In the genomic region with DNA sequence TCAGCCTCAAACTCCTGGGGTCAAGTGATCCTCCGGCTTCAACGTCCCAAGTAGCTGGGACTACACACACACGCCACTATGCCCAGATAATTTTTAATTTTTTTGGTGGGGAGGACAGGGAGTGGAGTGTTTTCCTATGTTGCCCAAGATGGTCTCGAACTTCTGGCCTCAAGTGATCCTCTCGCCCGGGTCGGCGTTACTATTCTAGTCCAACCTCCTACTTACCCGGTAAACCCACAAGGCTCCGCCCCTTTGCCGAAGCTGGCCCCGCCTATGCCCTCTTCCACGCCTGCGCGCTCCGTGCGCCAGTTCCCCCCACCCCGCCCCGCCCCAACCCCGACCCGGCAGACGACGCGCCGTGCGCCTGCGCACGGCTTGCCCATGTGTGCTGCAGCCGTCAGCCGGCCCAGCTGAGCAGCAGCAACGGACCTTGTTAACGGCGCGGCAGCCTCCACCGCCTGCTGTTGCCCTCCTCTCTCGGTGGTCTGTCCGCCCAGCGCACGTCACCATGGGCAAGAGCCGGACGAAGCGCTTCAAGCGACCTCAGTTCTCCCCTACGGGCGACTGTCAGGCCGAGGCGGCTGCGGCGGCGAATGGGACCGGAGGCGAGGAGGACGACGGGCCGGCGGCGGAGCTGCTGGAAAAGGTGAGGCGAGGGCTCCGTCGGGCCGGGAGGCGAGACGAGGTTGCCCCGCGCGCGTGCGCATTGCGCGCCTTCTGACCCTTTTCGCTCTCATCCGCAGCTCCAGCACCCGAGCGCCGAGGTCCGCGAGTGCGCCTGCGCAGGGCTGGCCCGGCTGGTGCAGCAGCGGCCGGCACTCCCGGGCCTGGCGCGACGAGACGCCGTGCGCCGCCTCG, we compare ENCODE assay signal across 1 cellular context.
TF ChIP-seq lines count a peak whose summit lies in the region.

A gene with protein sequence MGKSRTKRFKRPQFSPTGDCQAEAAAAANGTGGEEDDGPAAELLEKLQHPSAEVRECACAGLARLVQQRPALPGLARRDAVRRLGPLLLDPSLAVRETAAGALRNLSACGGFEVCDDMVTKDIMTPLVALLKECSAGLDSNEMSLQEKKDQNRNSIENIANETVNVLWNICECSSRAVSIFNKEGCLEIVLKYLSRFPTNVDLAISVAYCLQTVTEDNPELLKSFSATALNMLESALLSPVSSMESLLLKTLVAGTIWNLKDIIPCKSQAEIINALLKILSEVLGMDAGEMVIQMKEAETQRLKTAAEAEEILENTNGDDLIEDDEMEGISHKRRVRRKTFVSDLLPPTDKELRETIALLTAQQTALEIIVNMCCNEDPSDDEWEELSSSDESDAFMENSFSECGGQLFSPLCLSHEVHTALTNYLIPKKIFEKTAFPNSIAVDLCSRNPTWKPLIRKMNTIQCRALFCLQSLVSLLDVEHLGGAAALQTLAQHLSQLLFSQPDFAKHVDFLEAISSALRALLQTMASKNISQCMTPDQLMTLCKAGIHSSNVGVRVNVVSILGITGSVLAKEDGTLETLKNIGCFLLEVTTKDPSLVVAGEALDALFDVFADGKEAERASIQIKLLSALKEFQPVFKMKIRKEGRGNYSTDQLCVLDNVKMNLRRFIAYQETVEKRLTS (plus strand): TSS at position 347 of the 858 bp plus-strand sequence. CDS start 162 bp downstream, at position 509.

TF ChIP-seq in HEK293, 187 proteins besides CTCF, POLR2A, EP300 and RAD21 (continued from another document and continues in another):
- TF ChIP-seq ZBTB44 (tag by site-specific recombination; IDR thresholded peaks at IDR 0.05) = 0 out of 2 replicates have a peak, but pooled peaks have one; percentile 1
- TF ChIP-seq HOXA7 (CRISPR knock-in tag; IDR thresholded peaks at IDR 0.05; ENCODE audit: borderline replicate concordance) = no peak
- TF ChIP-seq BCL11B (tag by site-specific recombination; IDR thresholded peaks at IDR 0.05; ENCODE audit: low read depth) = no peak
- no peak for TF ChIP-seq ZNF18 (tag by site-specific recombination; IDR thresholded peaks at IDR 0.05)
- TF ChIP-seq ZBTB10 (tag by site-specific recombination; IDR thresholded peaks at IDR 0.05) = no peak
- 0 out of 2 replicates have a peak, but pooled peaks have one; percentile 31 for TF ChIP-seq ZXDB (tag by site-specific recombination; IDR thresholded peaks at IDR 0.05)
- TF ChIP-seq ZNF221 (tag by site-specific recombination; IDR thresholded peaks at IDR 0.05; ENCODE audit: borderline replicate concordance) = no peak
- 0 out of 2 replicates have a peak, but pooled peaks have one; percentile 32 for TF ChIP-seq ZNF24 (tag by site-specific recombination; IDR thresholded peaks at IDR 0.05)
- TF ChIP-seq ZNF366 (tag by site-specific recombination; conservative IDR thresholded peaks at IDR 0.05) = no peak
- TF ChIP-seq SCRT2 (tag by site-specific recombination; IDR thresholded peaks at IDR 0.05) = peak; percentile 35; the same call in 1 of the 2 replicates
- TF ChIP-seq FEZF1 (tag by site-specific recombination; IDR thresholded peaks at IDR 0.05) = no peak
- no peak for TF ChIP-seq PRDM10 (tag by site-specific recombination; IDR thresholded peaks at IDR 0.05)
- TF ChIP-seq, protein P1, sequence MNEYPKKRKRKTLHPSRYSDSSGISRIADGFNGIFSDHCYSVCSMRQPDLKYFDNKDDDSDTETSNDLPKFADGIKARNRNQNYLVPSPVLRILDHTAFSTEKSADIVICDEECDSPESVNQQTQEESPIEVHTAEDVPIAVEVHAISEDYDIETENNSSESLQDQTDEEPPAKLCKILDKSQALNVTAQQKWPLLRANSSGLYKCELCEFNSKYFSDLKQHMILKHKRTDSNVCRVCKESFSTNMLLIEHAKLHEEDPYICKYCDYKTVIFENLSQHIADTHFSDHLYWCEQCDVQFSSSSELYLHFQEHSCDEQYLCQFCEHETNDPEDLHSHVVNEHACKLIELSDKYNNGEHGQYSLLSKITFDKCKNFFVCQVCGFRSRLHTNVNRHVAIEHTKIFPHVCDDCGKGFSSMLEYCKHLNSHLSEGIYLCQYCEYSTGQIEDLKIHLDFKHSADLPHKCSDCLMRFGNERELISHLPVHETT (tag by site-specific recombination; IDR thresholded peaks at IDR 0.05) = no peak
- no peak for TF ChIP-seq GLIS1 (tag by site-specific recombination; IDR thresholded peaks at IDR 0.05)
- TF ChIP-seq ZNF560 (tag by site-specific recombination; IDR thresholded peaks at IDR 0.05; ENCODE audit: borderline replicate concordance) = no peak
- TF ChIP-seq ZNF391 (tag by site-specific recombination; IDR thresholded peaks at IDR 0.05; ENCODE audit: borderline replicate concordance, low read depth) = 0 out of 2 replicates have a peak, but pooled peaks have one; percentile 68
- TF ChIP-seq ZNF510 (tag by site-specific recombination; IDR thresholded peaks at IDR 0.05; ENCODE audit: insufficient replicate concordance) = no peak
- TF ChIP-seq ZNF843 (tag by site-specific recombination; IDR thresholded peaks at IDR 0.05) = peak; percentile 68
- TF ChIP-seq ATF2 (tag by site-specific recombination; IDR thresholded peaks at IDR 0.05; ENCODE audit: low read depth) = no peak
- peak; percentile 81 for TF ChIP-seq ZNF76 (tag by site-specific recombination; IDR thresholded peaks at IDR 0.05; ENCODE audit: borderline replicate concordance, low read depth)
- peak; percentile 66 for TF ChIP-seq ZNF600 (tag by site-specific recombination; IDR thresholded peaks at IDR 0.05)
- no peak for TF ChIP-seq GLIS2 (tag by site-specific recombination; IDR thresholded peaks at IDR 0.05)
- TF ChIP-seq MYNN (tag by site-specific recombination; IDR thresholded peaks at IDR 0.05; ENCODE audit: borderline replicate concordance) = no peak
- TF ChIP-seq PATZ1 (tag by site-specific recombination; IDR thresholded peaks at IDR 0.05) = peak; percentile 44; the same call in 1 of the 2 replicates
- TF ChIP-seq ZNF335 (tag by site-specific recombination; conservative IDR thresholded peaks at IDR 0.05) = peak; percentile 91
- TF ChIP-seq ZNF501 (tag by site-specific recombination; IDR thresholded peaks at IDR 0.05) = no peak; the same call in 1 of the 2 replicates
- peak; percentile 62 for TF ChIP-seq ZNF341 (tag by site-specific recombination; IDR thresholded peaks at IDR 0.05; ENCODE audit: low read depth)
- no peak for TF ChIP-seq ZNF112 (tag by site-specific recombination; IDR thresholded peaks at IDR 0.05)
- TF ChIP-seq ZBTB11 (tag by site-specific recombination; conservative IDR thresholded peaks at IDR 0.05; ENCODE audit: low read depth) = no peak; the same call in 1 of the 2 replicates
